ENCODE assay signal across 8 cellular contexts in the genomic region with DNA sequence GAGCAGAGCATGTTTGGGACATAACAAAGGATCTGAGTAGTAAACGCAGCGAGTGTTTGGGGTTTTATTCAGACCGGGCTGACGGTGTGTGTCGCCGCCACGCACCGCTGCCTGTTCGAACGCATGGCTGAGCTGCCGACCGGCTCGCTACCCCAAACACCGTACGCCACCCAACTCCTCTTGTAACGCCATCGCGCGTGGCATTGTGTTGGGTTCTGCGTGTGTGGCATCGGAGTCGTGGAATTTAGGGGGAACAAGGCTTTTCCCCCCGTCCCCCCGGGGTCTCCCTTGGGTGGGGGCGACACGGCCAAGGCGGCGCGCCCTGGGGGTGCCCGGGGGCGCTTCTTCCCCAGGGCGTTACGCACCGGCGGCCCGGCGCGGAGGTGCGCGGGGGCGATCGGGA. TPM values are rescaled to one million over a fixed set of nuclear protein-coding genes. Genes with fewer than 3 reads are reported as not detected.
DNase-seq lines count a peak whose midpoint lies in the region; ATAC-seq, FAIRE-seq and TF ChIP-seq lines count a peak whose summit lies in the region.

No MANE protein-coding gene starts in this region.

- H3K9me1 ChIP-seq in IMR-90 (ENCODE audit: insufficient read depth, low read length): 0 out of 2 replicates have a peak, but pooled peaks cover 4% of the 10 kb centered on the region

- TF ChIP-seq EP300 in HepG2 (IDR thresholded peaks at IDR 0.05; ENCODE audit: low read depth in 2 of 2, low read length in 2 of 2): no peak
- no peak for TF ChIP-seq EP300 in HepG2 (CRISPR knock-in tag; IDR thresholded peaks at IDR 0.05; ENCODE audit: borderline replicate concordance)

- H2BK15ac ChIP-seq in IMR-90 (ENCODE audit: low read depth, low read length): peak overlapping the region; percentile 69; the same call in 1 of the 3 replicates

- DNase-seq in Ammon's horn (ENCODE audit: low spot score) (peak; percentile 61), IMR-90 (no peak), HepG2 (ENCODE audit: low spot score) (no peak), type B pancreatic cell (ENCODE audit: extremely low spot score, unreplicated experiment) (no peak), NOMO-1 treated with DMSO at 0.1 percent for 48 hours (lab: John Stamatoyannopoulos, UW; ENCODE audit: unreplicated experiment) (no peak)

- no peaks in the 10 kb centered on the region for H3K79me2 ChIP-seq in HepG2 (ENCODE audit: insufficient read depth, low read length)

- no peak for TF ChIP-seq POLR2A in IMR-90 (IDR thresholded peaks at IDR 0.05; ENCODE audit: low read depth, low read length)
- no peak for TF ChIP-seq POLR2A in HepG2 (IDR thresholded peaks at IDR 0.05; ENCODE audit: insufficient read depth in 1 of 2, low read depth in 2 of 2, low read length in 2 of 2)

- H3K4ac ChIP-seq in IMR-90 (ENCODE audit: low read depth, low read length): peak overlapping the region; percentile 77

- H3K9ac ChIP-seq in IMR-90 (ENCODE audit: low read depth, low read length) (peak overlapping the region; percentile 89), HepG2 (ENCODE audit: insufficient read depth, low read depth, low read length) (no peak overlapping the region)

- peaks cover under 1% of the 10 kb centered on the region; the same call in 1 of the 2 replicates for H3K36me3 ChIP-seq in IMR-90 (ENCODE audit: control insufficient read depth, insufficient read depth, low read length)
- H3K36me3 ChIP-seq in HepG2 (replicated peaks in 1 of 2; ENCODE audit: control insufficient read depth in 1 of 2, insufficient read depth in 2 of 2, low read length in 2 of 2): no peaks in the 10 kb centered on the region

- H3K23ac ChIP-seq in IMR-90 (ENCODE audit: low read depth, low read length): peak overlapping the region; percentile 15

- TF ChIP-seq CTCF in IMR-90 (conservative IDR thresholded peaks at IDR 0.05; ENCODE audit: low read depth, low read length) (no peak), brain (conservative IDR thresholded peaks at IDR 0.05) (no peak), HepG2 (CRISPR knock-in tag; IDR thresholded peaks at IDR 0.05) (0 out of 2 replicates have a peak, but pooled peaks have one; percentile 1), type B pancreatic cell (conservative IDR thresholded peaks at IDR 0.05) (no peak)

- peak overlapping the region; percentile 95 for H2AFZ ChIP-seq in IMR-90 (replicated peaks; ENCODE audit: low read length, poor library complexity)
- H2AFZ ChIP-seq in HepG2 (ENCODE audit: low read length): no peak overlapping the region

- peak overlapping the region; percentile 93 for H3K4me2 ChIP-seq in IMR-90 (ENCODE audit: low read depth, low read length)
- peak overlapping the region; percentile 75 for H3K4me2 ChIP-seq in HepG2 (ENCODE audit: low read depth, low read length)

- H3K27me3 Mint-ChIP-seq in brain: peaks cover 56% of the 10 kb centered on the region
- H3K27me3 Mint-ChIP-seq in type B pancreatic cell: peaks cover 49% of the 10 kb centered on the region

- H3K4me3 Mint-ChIP-seq in brain: peak overlapping the region; percentile 84 to 94 (median 89)
- peak overlapping the region; percentile 91 for H3K4me3 Mint-ChIP-seq in type B pancreatic cell

- H3K27me3 ChIP-seq in IMR-90 (ENCODE audit: control insufficient read depth, insufficient read depth, low read length) (no peaks in the 10 kb centered on the region), HepG2 (ENCODE audit: control insufficient read depth in 1 of 2, insufficient read depth in 2 of 2, low read length in 2 of 2) (peaks cover 8 to 41% of the 10 kb centered on the region in 2 experiments)

- peak overlapping the region; percentile 54 to 69; a peak in 3 of 4 replicates for H4K8ac ChIP-seq in IMR-90 (ENCODE audit: low read depth in 2 of 2, low read length in 2 of 2)

- peak overlapping the region; percentile 72 to 95 (median 95) for H3K27ac Mint-ChIP-seq in brain
- H3K27ac Mint-ChIP-seq in type B pancreatic cell: peak overlapping the region; percentile 87

- peak overlapping the region; percentile 44 for H4K5ac ChIP-seq in IMR-90 (ENCODE audit: low read depth, low read length)

- H4K91ac ChIP-seq in IMR-90 (ENCODE audit: insufficient read depth, low read depth, low read length): peak overlapping the region; percentile 70; the same call in 1 of the 2 replicates

- dilution Hi-C loops in IMR-90 (cut with HindIII; ENCODE audit: low sequenced_read_pairs, unreplicated experiment): no loop called here

- H3K4me1 Mint-ChIP-seq in brain (peaks cover 60% of the 10 kb centered on the region), type B pancreatic cell (ENCODE audit: unreplicated experiment) (peaks cover 37% of the 10 kb centered on the region)

- no TSS peak for BruUV-seq in IMR-90 (replicated peaks; lab: Mats Ljungman, UMichigan)
- no TSS peak for BruUV-seq in HepG2 (replicated peaks; lab: Mats Ljungman, UMichigan)

- peak overlapping the region; percentile 65; the same call in 1 of the 2 replicates for H2BK20ac ChIP-seq in IMR-90 (ENCODE audit: low read depth, low read length)

- H3K27ac ChIP-seq in IMR-90 (ENCODE audit: insufficient read depth, low read length) (peak overlapping the region; percentile 75), HepG2 (ENCODE audit: extremely low read length, insufficient read depth, low read length) (no peak overlapping the region)

- H3K18ac ChIP-seq in IMR-90 (ENCODE audit: low read depth, low read length): peak overlapping the region; percentile 58

- intact Hi-C loops in IMR-90 (cut with micrococcal nuclease) (loop anchor here (2.0 to 10.0 kb wide), 11 partner anchors 130 to 1537 kb away; partner anchors contain the start of gene PARD3B), HepG2 (cut with micrococcal nuclease; ENCODE audit: unreplicated experiment) (loop anchor here (10.0 kb wide), 1 partner anchor 1537 kb away; no protein-coding TSS in a partner anchor)

- H3K9me3 Mint-ChIP-seq in brain: peaks cover 0 to 15% (median 3%) of the 10 kb centered on the region in 5 experiments
- H3K9me3 Mint-ChIP-seq in type B pancreatic cell: no peaks in the 10 kb centered on the region

- H3K4me3 ChIP-seq in IMR-90 (ENCODE audit: insufficient read depth, low read depth, low read length) (peak overlapping the region; percentile 90), HepG2 (replicated peaks in 1 of 3; ENCODE audit: insufficient read depth in 1 of 3, low read depth in 2 of 3, low read length in 3 of 3) (peak overlapping the region; percentile 29 to 67 (median 45); a peak in 4 of 6 replicates)

- H3K79me1 ChIP-seq in IMR-90 (ENCODE audit: low read depth in 1 of 2, low read length in 2 of 2): peaks cover 7 to 33% of the 10 kb centered on the region in 2 experiments

- peak overlapping the region; percentile 89; the same call in 1 of the 2 replicates for H3K14ac ChIP-seq in IMR-90 (replicated peaks; ENCODE audit: low read depth, low read length)

- H4K20me1 ChIP-seq in IMR-90 (ENCODE audit: insufficient read depth, low read length) (no peaks in the 10 kb centered on the region; the same call in 1 of the 2 replicates), HepG2 (ENCODE audit: insufficient read depth, low read length) (no peaks in the 10 kb centered on the region)

- H3K36me3 Mint-ChIP-seq in brain (no peaks in the 10 kb centered on the region), type B pancreatic cell (peaks cover 3% of the 10 kb centered on the region)

- peaks cover 5% of the 10 kb centered on the region; the same call in 1 of the 2 replicates for H3K4me1 ChIP-seq in IMR-90 (ENCODE audit: control insufficient read depth, insufficient read depth, low read length)
- H3K4me1 ChIP-seq in HepG2 (ENCODE audit: insufficient read depth, low read length): peaks cover 12% of the 10 kb centered on the region

- peak overlapping the region; percentile 69 for H2BK5ac ChIP-seq in IMR-90 (ENCODE audit: low read depth, low read length, poor library complexity, severe bottlenecking)

- in situ Hi-C loops in IMR-90 (cut with MboI; ENCODE audit: low sequenced_read_pairs): loop anchor here (10.0 to 25.0 kb wide), 2 partner anchors 243 to 1145 kb away; partner anchors contain the start of gene PARD3B
- in situ Hi-C loops in HepG2 (cut with HindIII; ENCODE audit: extremely low pct_ligation_motif_present, low pct_unique_long_range_greater_than_20kb): no loop called here

- TF ChIP-seq RAD21 in IMR-90 (IDR thresholded peaks at IDR 0.05; ENCODE audit: low read length) (no peak), HepG2 (CRISPR knock-in tag; IDR thresholded peaks at IDR 0.05) (no peak)

- peak overlapping the region; percentile 79 for H2BK120ac ChIP-seq in IMR-90 (ENCODE audit: low read depth, low read length)

- peak overlapping the region; percentile 61 for H3K56ac ChIP-seq in IMR-90 (ENCODE audit: extremely low read depth, insufficient read depth, low read length)

- H3K9me3 ChIP-seq in IMR-90 (ENCODE audit: control insufficient read depth, insufficient read depth, low read length) (no peaks in the 10 kb centered on the region), HepG2 (ENCODE audit: low read length) (no peaks in the 10 kb centered on the region)

- CTCF ChIA-PET in IMR-90 (lab: Yijun Ruan, JAX): no interaction called here
- CTCF ChIA-PET in HepG2 (lab: Yijun Ruan, JAX; ENCODE audit: low intra/inter-chr PET ratio, low total read pairs): no interaction called here

- ATAC-seq in GM18861 (IDR thresholded peaks at IDR 0.05; ENCODE audit: unreplicated experiment) (peak; percentile 46), IMR-90 (ENCODE audit: low read depth) (no peak), HepG2 (peak; percentile 13; the same call in 2 of the 3 replicates), GM18870 (IDR thresholded peaks at IDR 0.05; ENCODE audit: unreplicated experiment) (no peak)

- H2AK5ac ChIP-seq in IMR-90 (ENCODE audit: low read depth, low read length): peak overlapping the region; percentile 75; the same call in 1 of the 2 replicates

- POLR2A ChIA-PET in IMR-90 (lab: Charles Lee; ENCODE audit: unreplicated experiment) (interaction anchor here (0.7 to 1.0 kb wide), 3 partner anchors 17 to 990 kb away, joined by 3 to 4 read pairs (median 4); no protein-coding TSS in a partner anchor), HepG2 (lab: Yijun Ruan, JAX) (no interaction called here)

- peak overlapping the region; percentile 94 for H2AK9ac ChIP-seq in IMR-90 (replicated peaks; ENCODE audit: low read depth, low read length, poor library complexity)

- FAIRE-seq in HepG2 (lab: Jason Lieb, UNC): no peak

- 3% methylated on average over 5 of the region's 42 CpGs; no CpG with 5 or more reads in 1 of the 2 experiments for WGBS in IMR-90 (ENCODE audit: extremely low coverage in 2 of 2, insufficient read length in 1 of 2), 2 experiments
- 13% methylated on average over 37 of the region's 42 CpGs for WGBS in HepG2 (ENCODE audit: low lambda C conversion rate)

RNA-seq across cellular contexts. Expression of gene NRP2, which starts 0.5 kb away (rescaled TPM):
- total RNA-seq in IMR-90 (2012; rRNA removed): 43.3 and 46.4 TPM in 2 replicates
- 45.2 and 51.3 TPM in 2 replicates for polyA plus RNA-seq in IMR-90 (2012; rRNA removed)
- polyA plus RNA-seq in IMR-90 (2012; cell fraction: cytosol; rRNA removed): 40.6 and 48.8 TPM in 2 replicates
- 27.6 and 54.4 TPM in 2 replicates for polyA plus RNA-seq in IMR-90 (2012; cell fraction: nucleus; rRNA removed; ENCODE audit: low replicate concordance)
- polyA plus RNA-seq in brain (ENCODE audit: insufficient read depth, low read depth, low replicate concordance): 10.2 TPM
- total RNA-seq in HepG2 (2016; rRNA removed; fragmentation: Illumina TruSeq; extraction: Trizol): 0.60 and 1.4 TPM in 2 replicates
- total RNA-seq in HepG2 (2016; cell fraction: cytosol; rRNA removed; fragmentation: Illumina TruSeq; extraction: Trizol; ENCODE audit: low read depth): under 0.01 and 0.20 TPM in 2 replicates
- total RNA-seq in HepG2 (2016; cell fraction: insoluble cytoplasmic fraction; rRNA removed; fragmentation: Illumina TruSeq; extraction: Trizol): 0.79 and 0.93 TPM in 2 replicates
- total RNA-seq in HepG2 (2016; cell fraction: membrane; rRNA removed; fragmentation: Illumina TruSeq; extraction: Trizol): 0.22 and 0.41 TPM in 2 replicates
- total RNA-seq in HepG2 (2016; cell fraction: nucleus; rRNA removed; fragmentation: Illumina TruSeq; extraction: Trizol): 1.4 and 2.4 TPM in 2 replicates
- 0.65 and 1.4 TPM in 2 replicates for polyA plus RNA-seq in HepG2 (2011; rRNA removed)
- 0.32 and 0.37 TPM in 2 replicates for polyA plus RNA-seq in HepG2 (2011; cell fraction: cytosol; rRNA removed)
- polyA plus RNA-seq in HepG2 (2011; cell fraction: nucleus; rRNA removed): 0.51 and 0.66 TPM in 2 replicates
- 0.54 and 3.3 TPM in 2 replicates for polyA plus RNA-seq in HepG2 (2012)
- 0.12 and 0.16 TPM in 2 replicates for polyA plus RNA-seq in HepG2 (2016; cell fraction: cytosol; fragmentation: Illumina TruSeq; extraction: Trizol; ENCODE audit: low read depth)
- polyA plus RNA-seq in HepG2 (2016; cell fraction: insoluble cytoplasmic fraction; fragmentation: Illumina TruSeq; extraction: Trizol; ENCODE audit: low read depth): 0.26 and 0.34 TPM in 2 replicates
- 0.09 and 0.37 TPM in 2 replicates for polyA plus RNA-seq in HepG2 (2016; cell fraction: membrane; fragmentation: Illumina TruSeq; extraction: Trizol; ENCODE audit: low read depth)
- 1.9 and 2.1 TPM in 2 replicates for polyA plus RNA-seq in HepG2 (2016; cell fraction: nucleus; fragmentation: Illumina TruSeq; extraction: Trizol; ENCODE audit: insufficient read depth, low read depth)
- 1.3 and 6.5 TPM in 2 replicates for polyA minus RNA-seq in HepG2 (2011; rRNA and poly(A)+ RNA removed; ENCODE audit: low replicate concordance)
- polyA minus RNA-seq in HepG2 (2011; cell fraction: cytosol; rRNA and poly(A)+ RNA removed): 0.49 and 0.88 TPM in 2 replicates
- 1.4 and 1.7 TPM in 2 replicates for polyA minus RNA-seq in HepG2 (2011; cell fraction: nucleus; rRNA and poly(A)+ RNA removed)
- total RNA-seq in type B pancreatic cell (ENCODE audit: low replicate concordance): 18.7 and 109 TPM in 2 replicates

Comparison
In these comparisons a context has a peak if more than half of its experiments do, and no peak if none do; other contexts are left out.
1. ATAC-seq: peak in GM18861 (single experiment) and HepG2 (single experiment); none in IMR-90 (single experiment) and GM18870 (single experiment).